In the genomic region with DNA sequence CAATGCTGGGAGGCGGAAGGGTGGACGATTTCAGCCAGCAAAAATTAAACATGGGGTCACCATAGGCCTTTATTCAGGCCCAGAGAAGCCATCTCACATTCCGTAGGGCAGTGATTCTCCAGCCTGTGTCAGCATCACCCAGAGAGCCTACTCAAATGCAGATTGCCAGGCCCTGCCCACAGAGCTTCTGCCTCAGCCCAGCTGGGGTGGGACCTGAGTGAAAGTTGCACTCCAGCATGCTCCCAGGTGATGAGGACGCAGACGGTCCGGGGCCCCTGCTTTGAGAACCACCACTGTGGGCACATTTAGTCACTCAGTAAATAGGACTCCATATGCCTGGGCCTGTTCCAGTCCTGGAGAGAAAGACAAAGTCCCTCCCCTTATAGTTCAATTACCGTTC, we compare ENCODE assay signal across 1 cellular context.
TF ChIP-seq lines count a peak whose summit lies in the region.

No MANE protein-coding gene starts in this region.

TF ChIP-seq in H1, 55 proteins besides CTCF, POLR2A, EP300 and RAD21:
- no peak for TF ChIP-seq CBX8 (IDR thresholded peaks at IDR 0.05; ENCODE audit: borderline replicate concordance, low read depth, low read length)
- no peak for TF ChIP-seq SIN3A (conservative IDR thresholded peaks at IDR 0.05 in 1 of 2, IDR thresholded peaks at IDR 0.05 in 1 of 2; ENCODE audit: low read depth in 1 of 2, low read length in 2 of 2)
- no peak for TF ChIP-seq SP1 (IDR thresholded peaks at IDR 0.05; ENCODE audit: low read depth, low read length)
- no peak for TF ChIP-seq POU5F1 (IDR thresholded peaks at IDR 0.05; ENCODE audit: low read depth, low read length)
- TF ChIP-seq RFX5 (IDR thresholded peaks at IDR 0.05; ENCODE audit: borderline replicate concordance, low read depth, low read length): no peak
- TF ChIP-seq KDM4A (IDR thresholded peaks at IDR 0.05; ENCODE audit: low read depth, low read length, severe bottlenecking): no peak
- no peak for TF ChIP-seq JUND (IDR thresholded peaks at IDR 0.05; ENCODE audit: low read length)
- TF ChIP-seq TBP (IDR thresholded peaks at IDR 0.05; ENCODE audit: low read depth, low read length): no peak
- TF ChIP-seq POLR2AphosphoS5 (IDR thresholded peaks at IDR 0.05; ENCODE audit: low read depth, low read length): no peak
- no peak for TF ChIP-seq BCL11A (IDR thresholded peaks at IDR 0.05; ENCODE audit: low read depth in 2 of 2, low read length in 2 of 2)
